ENCODE assay signal across 21 cellular contexts in the genomic region with DNA sequence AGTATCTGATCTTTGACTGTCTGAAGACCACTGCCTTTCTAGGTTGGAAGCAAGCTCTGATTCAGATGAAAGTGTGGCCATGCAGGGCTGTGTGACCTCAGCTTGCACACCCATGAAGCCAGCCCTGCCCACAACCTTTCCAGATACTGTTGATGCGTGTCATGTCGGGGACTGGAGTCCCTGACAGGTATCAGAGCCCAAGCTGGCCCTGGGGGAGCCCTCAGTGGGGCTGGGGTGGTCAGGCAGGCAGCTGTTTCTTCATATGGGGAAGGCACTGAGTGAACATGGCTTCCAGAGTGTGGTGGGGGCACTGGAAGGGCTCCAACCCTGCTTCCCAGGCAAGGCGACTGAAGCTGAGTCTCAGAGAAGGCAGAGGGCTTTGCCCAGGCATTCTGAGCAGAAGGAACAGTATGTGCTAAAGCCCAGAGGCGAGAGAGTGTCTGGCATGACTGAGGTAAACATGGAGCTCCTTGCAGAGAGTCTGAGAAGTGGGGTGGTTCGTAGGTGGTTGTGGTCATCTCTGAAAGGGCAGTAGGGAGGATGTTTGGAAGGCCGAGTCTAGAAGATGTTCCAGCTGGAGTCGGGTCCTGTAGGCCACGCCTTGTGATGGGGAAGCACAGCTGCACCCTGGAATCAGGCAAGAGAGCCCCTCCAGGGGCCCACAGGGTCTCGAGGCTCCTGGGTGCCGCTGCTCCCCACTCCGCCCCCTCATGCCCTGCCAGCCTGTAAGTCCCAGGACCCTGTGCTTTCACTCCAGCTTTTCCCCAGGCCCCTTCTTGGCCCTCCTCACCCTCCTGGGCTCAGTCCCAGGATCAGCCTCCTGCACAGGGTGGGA.
DNase-seq lines count a peak whose midpoint lies in the region; ATAC-seq and TF ChIP-seq lines count a peak whose summit lies in the region.
"Had no signal": no experiment of that assay in that cellular context is flagged by ENCODE, and none has a peak within 500 bp of the region (broad histone marks: within the 10 kb centered on the region; RNA-seq: fewer than 3 reads in every experiment).

No MANE protein-coding gene starts in this region.

- peak overlapping the region; percentile 72 for H3K14ac ChIP-seq in IMR-90 (replicated peaks; ENCODE audit: low read depth, low read length)

- H3K36me3 Mint-ChIP-seq in type B pancreatic cell = peaks cover 3% of the 10 kb centered on the region
- H3K36me3 Mint-ChIP-seq: mesothelial cell of epicardium had no signal

- no peaks in the 10 kb centered on the region for H3K27me3 Mint-ChIP-seq in type B pancreatic cell
- H3K27me3 Mint-ChIP-seq: CD8-positive, alpha-beta memory T cell; naive thymus-derived CD8-positive, alpha-beta T cell had no signal

- 92% methylated on average over 3 of the region's 11 CpGs; no CpG with 5 or more reads in 1 of the 2 experiments for WGBS in IMR-90 (ENCODE audit: extremely low coverage in 2 of 2, insufficient read length in 1 of 2), 2 experiments

- peaks cover 31% of the 10 kb centered on the region for H3K9me1 ChIP-seq in IMR-90 (ENCODE audit: insufficient read depth, low read length)

- no peaks in the 10 kb centered on the region for H3K36me3 ChIP-seq in IMR-90 (ENCODE audit: control insufficient read depth, insufficient read depth, low read length)

- peak overlapping the region; percentile 80 for H4K91ac ChIP-seq in IMR-90 (ENCODE audit: insufficient read depth, low read depth, low read length)

- H2BK15ac ChIP-seq in IMR-90 (ENCODE audit: low read depth, low read length) = peak overlapping the region; percentile 49; the same call in 1 of the 3 replicates

- peak overlapping the region; percentile 54; the same call in 1 of the 2 replicates for H3K56ac ChIP-seq in IMR-90 (ENCODE audit: extremely low read depth, insufficient read depth, low read length)

- peak overlapping the region; percentile 2 for H4K5ac ChIP-seq in IMR-90 (ENCODE audit: low read depth, low read length)

- intact Hi-C loops in IMR-90 (cut with micrococcal nuclease) (no loop called here), Right ventricle myocardium inferior (cut with DNase I) (no loop called here)

- dilution Hi-C loops in IMR-90 (cut with HindIII; ENCODE audit: low sequenced_read_pairs, unreplicated experiment) = no loop called here

- no peaks in the 10 kb centered on the region for H3K9me3 ChIP-seq in IMR-90 (ENCODE audit: control insufficient read depth, insufficient read depth, low read length)
- H3K9me3 ChIP-seq: ascending aorta, sigmoid colon had no signal

- no TSS peak for BruUV-seq in IMR-90 (replicated peaks; lab: Mats Ljungman, UMichigan)

- peak overlapping the region; percentile 27 for H3K27ac ChIP-seq in IMR-90 (ENCODE audit: insufficient read depth, low read length)
- H3K27ac ChIP-seq: ascending aorta, sigmoid colon had no signal

- peak overlapping the region; percentile 76 for H2AK9ac ChIP-seq in IMR-90 (replicated peaks; ENCODE audit: low read depth, low read length, poor library complexity)

- H3K9me3 Mint-ChIP-seq in type B pancreatic cell = no peaks in the 10 kb centered on the region
- H3K9me3 Mint-ChIP-seq: CD8-positive, alpha-beta memory T cell; mesothelial cell of epicardium; naive thymus-derived CD8-positive, alpha-beta T cell had no signal

- H4K8ac ChIP-seq in IMR-90 (ENCODE audit: low read depth in 2 of 2, low read length in 2 of 2) = peak overlapping the region; percentile 16 to 68; a peak in 2 of 4 replicates

- H2BK5ac ChIP-seq in IMR-90 (ENCODE audit: low read depth, low read length, poor library complexity, severe bottlenecking) = peak overlapping the region; percentile 50

- H3K4me1 ChIP-seq in IMR-90 (ENCODE audit: control insufficient read depth, insufficient read depth, low read length) = peaks cover 33% of the 10 kb centered on the region

- peak overlapping the region; percentile 59 for H3K18ac ChIP-seq in IMR-90 (ENCODE audit: low read depth, low read length)

- TF ChIP-seq POLR2A in IMR-90 (IDR thresholded peaks at IDR 0.05; ENCODE audit: low read depth, low read length) = no peak

- peak overlapping the region; percentile 85 for H2BK20ac ChIP-seq in IMR-90 (ENCODE audit: low read depth, low read length)

- H3K9ac ChIP-seq in IMR-90 (ENCODE audit: low read depth, low read length) = no peak overlapping the region

- no peak overlapping the region for H3K4me2 ChIP-seq in IMR-90 (ENCODE audit: low read depth, low read length)

- H4K20me1 ChIP-seq in IMR-90 (ENCODE audit: insufficient read depth, low read length) = peaks cover 6% of the 10 kb centered on the region; the same call in 1 of the 2 replicates

- peak overlapping the region; percentile 31; the same call in 1 of the 2 replicates for H3K23ac ChIP-seq in IMR-90 (ENCODE audit: low read depth, low read length)

- POLR2A ChIA-PET in IMR-90 (lab: Charles Lee; ENCODE audit: unreplicated experiment) = no interaction called here

- peak overlapping the region; percentile 87 for H2BK120ac ChIP-seq in IMR-90 (ENCODE audit: low read depth, low read length)

- DNase-seq in IMR-90 (peak; percentile 4), glomerular visceral epithelial cell (ENCODE audit: extremely low spot score) (peak; percentile 14), type B pancreatic cell (ENCODE audit: extremely low spot score, unreplicated experiment) (peak; percentile 62), Right ventricle myocardium inferior (ENCODE audit: missing footprints) (no peak)
- DNase-seq in activated CD8-positive, alpha-beta memory T cell treated with anti-CD3 and anti-CD28 coated beads, Interleukin-2, amount 50 U/mL, for 48 hours = peak; percentile 37
- DNase-seq in activated CD4-positive, alpha-beta T cell treated with anti-CD3 and anti-CD28 coated beads, Interleukin-2, amount 50 U/mL, for 4 hours = no peak
- DNase-seq: activated CD4-positive, CD25-positive, alpha-beta regulatory T cell treated with anti-CD3 and anti-CD28 coated beads, Interleukin-2, amount 50 U/mL, for 72 hours; activated naive CD4-positive, alpha-beta T cell treated with anti-CD3 and anti-CD28 coated beads, Interleukin-2, amount 50 U/mL, for 16 hours; CD8-positive, alpha-beta memory T cell; DMS153; effector memory CD4-positive, alpha-beta T cell; left colon; naive thymus-derived CD8-positive, alpha-beta T cell; NCI-H146; NCI-H2171; NCI-H524 treated with DMSO at 0.1 percent for 48 hours; sigmoid colon had no signal

- no peak for TF ChIP-seq CTCF in IMR-90 (conservative IDR thresholded peaks at IDR 0.05; ENCODE audit: low read depth, low read length)
- TF ChIP-seq CTCF in type B pancreatic cell (conservative IDR thresholded peaks at IDR 0.05) = no peak

- H3K4me1 Mint-ChIP-seq in type B pancreatic cell (ENCODE audit: unreplicated experiment) = peaks cover 37% of the 10 kb centered on the region

- H3K27ac Mint-ChIP-seq in type B pancreatic cell = no peak overlapping the region

- no peak for TF ChIP-seq RAD21 in IMR-90 (IDR thresholded peaks at IDR 0.05; ENCODE audit: low read length)

- H3K4me3 Mint-ChIP-seq in type B pancreatic cell = no peak overlapping the region
- H3K4me3 Mint-ChIP-seq: CD8-positive, alpha-beta memory T cell; mesothelial cell of epicardium; naive thymus-derived CD8-positive, alpha-beta T cell had no signal

- ATAC-seq in IMR-90 (ENCODE audit: low read depth) = no peak
- ATAC-seq in GM18907 (IDR thresholded peaks at IDR 0.05; ENCODE audit: unreplicated experiment) = no peak
- ATAC-seq in Right ventricle myocardium inferior = no peak
- ATAC-seq: K562; left colon; naive thymus-derived CD8-positive, alpha-beta T cell had no signal

- H3K4me3 ChIP-seq in IMR-90 (ENCODE audit: insufficient read depth, low read depth, low read length) = no peak overlapping the region
- H3K4me3 ChIP-seq: ascending aorta, K562, sigmoid colon had no signal

- peak overlapping the region; percentile 78 for H2AFZ ChIP-seq in IMR-90 (replicated peaks; ENCODE audit: low read length, poor library complexity)

- in situ Hi-C loops in IMR-90 (cut with MboI; ENCODE audit: low sequenced_read_pairs) = no loop called here

- H2AK5ac ChIP-seq in IMR-90 (ENCODE audit: low read depth, low read length) = peak overlapping the region; percentile 92

- H3K27me3 ChIP-seq in IMR-90 (ENCODE audit: control insufficient read depth, insufficient read depth, low read length) = no peaks in the 10 kb centered on the region
- H3K27me3 ChIP-seq: ascending aorta, sigmoid colon had no signal

- H3K4ac ChIP-seq in IMR-90 (ENCODE audit: low read depth, low read length) = peak overlapping the region; percentile 85

- CTCF ChIA-PET in IMR-90 (lab: Yijun Ruan, JAX) = interaction anchor here (1.4 kb wide), 1 partner anchor 105 kb away, joined by 4 read pairs; no protein-coding TSS in a partner anchor

- H3K79me1 ChIP-seq in IMR-90 (ENCODE audit: low read depth in 1 of 2, low read length in 2 of 2) = peaks cover 2 to 27% of the 10 kb centered on the region in 2 experiments; a peak in 1 of 4 replicates

TF ChIP-seq in IMR-90, 13 proteins besides CTCF, POLR2A, EP300 and RAD21 (continues in another document):
- TF ChIP-seq CHD1 (IDR thresholded peaks at IDR 0.05; ENCODE audit: low read depth, low read length) = no peak
- no peak for TF ChIP-seq SMC3 (IDR thresholded peaks at IDR 0.05; ENCODE audit: low read depth, low read length)
- TF ChIP-seq, protein P1, sequence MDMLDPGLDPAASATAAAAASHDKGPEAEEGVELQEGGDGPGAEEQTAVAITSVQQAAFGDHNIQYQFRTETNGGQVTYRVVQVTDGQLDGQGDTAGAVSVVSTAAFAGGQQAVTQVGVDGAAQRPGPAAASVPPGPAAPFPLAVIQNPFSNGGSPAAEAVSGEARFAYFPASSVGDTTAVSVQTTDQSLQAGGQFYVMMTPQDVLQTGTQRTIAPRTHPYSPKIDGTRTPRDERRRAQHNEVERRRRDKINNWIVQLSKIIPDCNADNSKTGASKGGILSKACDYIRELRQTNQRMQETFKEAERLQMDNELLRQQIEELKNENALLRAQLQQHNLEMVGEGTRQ (IDR thresholded peaks at IDR 0.05; ENCODE audit: low read depth, low read length) = no peak
- TF ChIP-seq BHLHE40 (IDR thresholded peaks at IDR 0.05; ENCODE audit: low read depth, low read length) = no peak
- TF ChIP-seq MAFK (IDR thresholded peaks at IDR 0.05; ENCODE audit: low read depth, low read length) = no peak
- no peak for TF ChIP-seq RFX5 (IDR thresholded peaks at IDR 0.05; ENCODE audit: low read depth, low read length)
- TF ChIP-seq FOS (IDR thresholded peaks at IDR 0.05; ENCODE audit: low read depth, low read length) = no peak
- no peak for TF ChIP-seq MXI1 (IDR thresholded peaks at IDR 0.05; ENCODE audit: borderline replicate concordance, low read depth, low read length)
- TF ChIP-seq MAZ (IDR thresholded peaks at IDR 0.05; ENCODE audit: borderline replicate concordance, low read depth, low read length) = no peak
- TF ChIP-seq RCOR1 (IDR thresholded peaks at IDR 0.05; ENCODE audit: insufficient replicate concordance, low read length) = no peak
- TF ChIP-seq CEBPB (IDR thresholded peaks at IDR 0.05; ENCODE audit: low read depth, low read length) = no peak
- no peak for TF ChIP-seq NFE2L2 (IDR thresholded peaks at IDR 0.05; ENCODE audit: low read depth, low read length)

Comparison
In these comparisons a context has a peak if more than half of its experiments do, and no peak if none do; other contexts are left out.
1. DNase-seq: peak in IMR-90 (single experiment), activated CD8-positive, alpha-beta memory T cell treated with anti-CD3 and anti-CD28 coated beads, Interleukin-2, amount 50 U/mL, for 48 hours (single experiment), glomerular visceral epithelial cell (single experiment) and type B pancreatic cell (single experiment); none in activated CD4-positive, alpha-beta T cell treated with anti-CD3 and anti-CD28 coated beads, Interleukin-2, amount 50 U/mL, for 4 hours (0 of 2) and Right ventricle myocardium inferior (single experiment).